ENCODE assay signal across 10 cellular contexts in genomic region chr19:6661509-6662244, GRCh38. TPM values are rescaled to one million over a fixed set of nuclear protein-coding genes. Genes with fewer than 3 reads are reported as not detected.
DNase-seq lines count a peak whose midpoint lies in the region; ATAC-seq and TF ChIP-seq lines count a peak whose summit lies in the region.
"Not testable (repeated sequence)": the region's sequence is repeated elsewhere in the genome, so short reads cannot be mapped to it uniquely, and the experiment has no call there.
"Had no signal": no experiment of that assay in that cellular context is flagged by ENCODE, and none has a peak within 500 bp of the region (broad histone marks: within the 10 kb centered on the region; RNA-seq: fewer than 3 reads in every experiment).

No MANE protein-coding gene starts in this region.

- intact Hi-C loops in activated CD4-positive, alpha-beta T cell treated with anti-CD3 and anti-CD28 coated beads for 36 hours (cut with DNase I, micrococcal nuclease) = loop anchor here (1.0 to 5.0 kb wide), 7 partner anchors 9 to 201 kb away; partner anchors contain the start of genes GPR108 (in 2 of the 2) and TNFSF14 (in 2 of the 2)

- not testable (repeated sequence) for TF ChIP-seq CTCF in GM12865 (IDR thresholded peaks at IDR 0.05; ENCODE audit: insufficient read depth, low read depth, low read length, missing control alignments)

- H3K9me3 Mint-ChIP-seq in activated CD4-positive, alpha-beta T cell treated with anti-CD3 and anti-CD28 coated beads for 36 hours (ENCODE audit: low read depth) = not testable (repeated sequence)

- not testable (repeated sequence) for H3K4me3 ChIP-seq in GM12865 (ENCODE audit: low read depth, low read length)

- peak; percentile 51 for ATAC-seq in HG03571 (IDR thresholded peaks at IDR 0.05; ENCODE audit: unreplicated experiment)
- ATAC-seq in activated CD4-positive, alpha-beta T cell treated with anti-CD3 and anti-CD28 coated beads for 36 hours = peak; percentile 80

- H3K4me3 Mint-ChIP-seq in activated CD4-positive, alpha-beta T cell treated with anti-CD3 and anti-CD28 coated beads for 36 hours = peak overlapping the region; percentile 63

- not testable (repeated sequence) for H3K27me3 Mint-ChIP-seq in activated CD4-positive, alpha-beta T cell treated with anti-CD3 and anti-CD28 coated beads for 36 hours

- CTCF ChIA-PET in activated CD4-positive, alpha-beta T cell treated with anti-CD3 and anti-CD28 coated beads for 36 hours (lab: Charles Lee) = interaction anchor here (0.6 to 1.9 kb wide), 9 partner anchors 9 to 202 kb away, joined by 3 to 10 read pairs (median 4); partner anchors contain the start of genes GPR108 and VAV1

- POLR2A ChIA-PET in activated CD4-positive, alpha-beta T cell treated with anti-CD3 and anti-CD28 coated beads for 36 hours (lab: Charles Lee) = interaction anchor here (0.6 to 1.4 kb wide), 6 partner anchors 8 to 76 kb away, joined by 3 to 13 read pairs (median 4); partner anchors contain the start of genes GPR108 and TNFSF14

- DNase-seq in GM12865 (ENCODE audit: low read depth) (peak; percentile 87), amniotic epithelial cell (ENCODE audit: low read depth) (peak; percentile 52), kidney tubule cell (ENCODE audit: low spot score) (peak; percentile 66)
- peak; percentile 81 for DNase-seq in activated CD4-positive, alpha-beta T cell treated with anti-CD3 and anti-CD28 coated beads for 36 hours
- DNase-seq in activated T-cell treated with anti-CD3 and anti-CD28 coated beads, Interleukin-2, amount 50 U/mL, for 48 hours = peak; percentile 61 to 71
- DNase-seq in stimulated activated CD4-positive, alpha-beta T cell treated with anti-CD3 and anti-CD28 coated beads, Interleukin-4, amount 100 ng/mL, for 1 hour = peak; percentile 51

- peaks cover 24% of the 10 kb centered on the region for H3K36me3 Mint-ChIP-seq in activated CD4-positive, alpha-beta T cell treated with anti-CD3 and anti-CD28 coated beads for 36 hours (ENCODE audit: low read depth)

- peaks cover 17% of the 10 kb centered on the region for H3K4me1 Mint-ChIP-seq in activated CD4-positive, alpha-beta T cell treated with anti-CD3 and anti-CD28 coated beads for 36 hours

- not testable (repeated sequence) for H3K27ac Mint-ChIP-seq in activated CD4-positive, alpha-beta T cell treated with anti-CD3 and anti-CD28 coated beads for 36 hours

RNA-seq across cellular contexts. Expression of gene TNFSF14, which starts 8.3 kb away (rescaled TPM):
- 10 to 100 TPM; 31.8 to 33.0 TPM for total RNA-seq in activated CD4-positive, alpha-beta T cell treated with anti-CD3 and anti-CD28 coated beads for 36 hours
- total RNA-seq: H9, HT-29, LHCN-M2 had no signal

RNA-seq across cellular contexts. Expression of gene C3, which starts 58.8 kb away (rescaled TPM):
- total RNA-seq in activated CD4-positive, alpha-beta T cell treated with anti-CD3 and anti-CD28 coated beads for 36 hours = 1 to 10 TPM in 1 of 2 experiments, under 1 TPM in 1; 0.93 to 1.0 TPM
